In the genomic region with DNA sequence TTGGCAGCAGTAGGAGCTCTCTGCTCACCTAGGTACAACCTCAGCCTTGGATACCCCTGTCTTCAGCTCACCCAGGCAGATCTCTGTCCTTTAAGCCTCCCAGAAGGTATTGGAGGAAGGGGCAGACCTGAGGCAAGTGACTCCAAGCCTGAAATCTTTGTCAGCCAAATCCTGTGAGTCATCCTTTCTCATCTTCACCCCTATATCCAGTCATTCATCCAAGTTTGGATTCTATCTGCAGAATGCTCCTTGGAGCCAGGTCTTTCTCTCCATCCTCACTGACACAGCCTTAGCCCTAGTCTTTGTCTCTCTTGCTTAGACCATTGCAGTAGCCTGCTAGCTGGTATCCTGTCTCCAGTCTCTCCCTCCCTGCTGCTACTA, we compare ENCODE assay signal across 13 cellular contexts. TPM values are rescaled to one million over a fixed set of nuclear protein-coding genes. Genes with fewer than 3 reads are reported as not detected.
DNase-seq lines count a peak whose midpoint lies in the region; ATAC-seq and TF ChIP-seq lines count a peak whose summit lies in the region.
"Had no signal": no experiment of that assay in that cellular context is flagged by ENCODE, and none has a peak within 500 bp of the region (broad histone marks: within the 10 kb centered on the region; RNA-seq: fewer than 3 reads in every experiment).

No MANE protein-coding gene starts in this region.

- H3K4me3 ChIP-seq in RWPE2 (ENCODE audit: severe bottlenecking): no peak overlapping the region
- H3K4me3 ChIP-seq in skeletal muscle satellite cell (ENCODE audit: low read length): peak overlapping the region; percentile 64
- H3K4me3 ChIP-seq in upper lobe of right lung: no peak overlapping the region
- no peak overlapping the region for H3K4me3 ChIP-seq in gastrocnemius medialis

- ATAC-seq in RWPE2 (ENCODE audit: low read depth): peak; percentile 80
- no peak for ATAC-seq in upper lobe of right lung
- ATAC-seq in gastrocnemius medialis: no peak
- ATAC-seq: activated CD8-positive, alpha-beta T cell treated with anti-CD3 and anti-CD28 coated beads, Interleukin-2, amount 10 ng/mL, durations not matched to agents 7 days and 5 days; stimulated activated naive B cell treated with anti-CD40 and anti-IgM and Interleukin-4, amounts not matched to agents 10 μg/mL and 1 μg/mL and 100 μg/mL, for 72 hours had no signal

- no peak for TF ChIP-seq CTCF in RWPE2 (IDR thresholded peaks at IDR 0.05; ENCODE audit: poor library complexity, severe bottlenecking)
- TF ChIP-seq CTCF in upper lobe of right lung (IDR thresholded peaks at IDR 0.05): no peak
- no peak for TF ChIP-seq CTCF in gastrocnemius medialis (IDR thresholded peaks at IDR 0.05 in 4 of 5, conservative IDR thresholded peaks at IDR 0.05 in 1 of 5)

- TF ChIP-seq POLR2A in gastrocnemius medialis (IDR thresholded peaks at IDR 0.05): no peak

- in situ Hi-C loops in G401 (cut with HindIII; ENCODE audit: low sequenced_read_pairs) (no loop called here), gastrocnemius medialis (cut with MboI; ENCODE audit: low sequenced_read_pairs in 4 of 4) (no loop called here)

- H3K9ac ChIP-seq in skeletal muscle satellite cell (ENCODE audit: low read depth, low read length): no peak overlapping the region

- H3K27ac ChIP-seq in RWPE2 (ENCODE audit: poor library complexity, severe bottlenecking) (peak overlapping the region; percentile 24), upper lobe of right lung (no peak overlapping the region), gastrocnemius medialis (no peak overlapping the region)

- no peaks in the 10 kb centered on the region for H3K36me3 ChIP-seq in RWPE2 (ENCODE audit: low read depth)
- H3K36me3 ChIP-seq in skeletal muscle satellite cell (ENCODE audit: insufficient read depth, low read length): no peaks in the 10 kb centered on the region
- no peaks in the 10 kb centered on the region for H3K36me3 ChIP-seq in upper lobe of right lung
- no peaks in the 10 kb centered on the region for H3K36me3 ChIP-seq in gastrocnemius medialis
- H3K36me3 ChIP-seq: heart left ventricle had no signal

- intact Hi-C loops in upper lobe of right lung (cut with DNase I) (no loop called here), gastrocnemius medialis (cut with DNase I; ENCODE audit: low total_unique reads) (no loop called here)

- H3K27me3 ChIP-seq in RWPE2 (ENCODE audit: insufficient read depth, poor library complexity, severe bottlenecking): no peaks in the 10 kb centered on the region
- H3K27me3 ChIP-seq in skeletal muscle satellite cell (ENCODE audit: control insufficient read depth, insufficient read depth, low read length): no peaks in the 10 kb centered on the region
- H3K27me3 ChIP-seq in upper lobe of right lung: no peaks in the 10 kb centered on the region
- H3K27me3 ChIP-seq in gastrocnemius medialis: peaks cover 4 to 13% (median 10%) of the 10 kb centered on the region in 3 donors

- H3K9me3 ChIP-seq in RWPE2 (ENCODE audit: severe bottlenecking): no peaks in the 10 kb centered on the region
- H3K9me3 ChIP-seq in skeletal muscle satellite cell (replicated peaks; ENCODE audit: low read length): no peaks in the 10 kb centered on the region
- H3K9me3 ChIP-seq in upper lobe of right lung: no peaks in the 10 kb centered on the region
- no peaks in the 10 kb centered on the region for H3K9me3 ChIP-seq in gastrocnemius medialis
- H3K9me3 ChIP-seq: heart left ventricle had no signal

- DNase-seq in GM03348 (ENCODE audit: low spot score): peak; percentile 59
- DNase-seq in RWPE2 (ENCODE audit: low spot score): no peak
- DNase-seq in fibroblast of peridontal ligament (ENCODE audit: extremely low read depth): peak; percentile 48
- no peak for DNase-seq in G401 (ENCODE audit: low spot score)
- no peak for DNase-seq in upper lobe of right lung
- DNase-seq in AG08396 (ENCODE audit: low spot score): no peak
- DNase-seq in gastrocnemius medialis: no peak
- DNase-seq: activated CD8-positive, alpha-beta T cell treated with anti-CD3 and anti-CD28 coated beads, Interleukin-2, amount 10 ng/mL, durations not matched to agents 7 days and 5 days; heart left ventricle; NCI-H2029 treated with DMSO at 0.1 percent for 48 hours; stimulated activated CD4-positive, alpha-beta T cell treated with anti-CD3 and anti-CD28 coated beads, Interleukin-1b, Interleukin-23, amount 100 ng/mL, for 48 hours; stimulated activated naive B cell treated with anti-CD40 and anti-IgM and Interleukin-4, amounts not matched to agents 10 μg/mL and 1 μg/mL and 100 μg/mL, for 72 hours had no signal

- H3K4me1 ChIP-seq in RWPE2 (ENCODE audit: insufficient read depth, poor library complexity, severe bottlenecking) (peaks cover 12% of the 10 kb centered on the region), skeletal muscle satellite cell (ENCODE audit: control insufficient read depth, insufficient read depth, low read length) (peaks cover 27% of the 10 kb centered on the region), upper lobe of right lung (no peaks in the 10 kb centered on the region), gastrocnemius medialis (no peaks in the 10 kb centered on the region)

- peak overlapping the region; percentile 84 for H3K4me2 ChIP-seq in skeletal muscle satellite cell (ENCODE audit: low read length)

RNA-seq across cellular contexts. Expression of a gene that starts 10.4 kb away (rescaled TPM):
- 9.4 and 33.9 TPM in 2 replicates for total RNA-seq in skeletal muscle satellite cell (2012; rRNA removed)
- total RNA-seq in G401 (2014; rRNA removed; shearing (Covaris generic)): 30.5 and 57.4 TPM in 2 replicates
- total RNA-seq in upper lobe of right lung (7.8 TPM), gastrocnemius medialis (under 1 TPM in 3 of 4 donors, not detected in 1; 0.22 to 0.70 (median 0.36) TPM)
- total RNA-seq: activated CD8-positive, alpha-beta T cell treated with anti-CD3 and anti-CD28 coated beads, Interleukin-2, amount 10 ng/mL, durations not matched to agents 7 days and 5 days had no signal

RNA-seq across cellular contexts. Expression of a gene that starts 51.9 kb away (rescaled TPM):
- 1.5 TPM in 1 of 2 replicates, not detected in the other for total RNA-seq in skeletal muscle satellite cell (2012; rRNA removed)
- 0.75 and 1.8 TPM in 2 replicates for total RNA-seq in G401 (2014; rRNA removed; shearing (Covaris generic))
- total RNA-seq in upper lobe of right lung (3.0 TPM), gastrocnemius medialis (100 to 1,000 TPM in 1 of 4 donors, 10 to 100 TPM in 3; 19.4 to 105 (median 46.0) TPM)

Comparison
In these comparisons a context has a peak if more than half of its experiments do, and no peak if none do; other contexts are left out.
1. DNase-seq: peak in GM03348 (single experiment) and fibroblast of peridontal ligament (single experiment); none in RWPE2 (single experiment), G401 (single experiment), upper lobe of right lung (single experiment), AG08396 (single experiment) and gastrocnemius medialis (0 of 2).